In the genomic region with DNA sequence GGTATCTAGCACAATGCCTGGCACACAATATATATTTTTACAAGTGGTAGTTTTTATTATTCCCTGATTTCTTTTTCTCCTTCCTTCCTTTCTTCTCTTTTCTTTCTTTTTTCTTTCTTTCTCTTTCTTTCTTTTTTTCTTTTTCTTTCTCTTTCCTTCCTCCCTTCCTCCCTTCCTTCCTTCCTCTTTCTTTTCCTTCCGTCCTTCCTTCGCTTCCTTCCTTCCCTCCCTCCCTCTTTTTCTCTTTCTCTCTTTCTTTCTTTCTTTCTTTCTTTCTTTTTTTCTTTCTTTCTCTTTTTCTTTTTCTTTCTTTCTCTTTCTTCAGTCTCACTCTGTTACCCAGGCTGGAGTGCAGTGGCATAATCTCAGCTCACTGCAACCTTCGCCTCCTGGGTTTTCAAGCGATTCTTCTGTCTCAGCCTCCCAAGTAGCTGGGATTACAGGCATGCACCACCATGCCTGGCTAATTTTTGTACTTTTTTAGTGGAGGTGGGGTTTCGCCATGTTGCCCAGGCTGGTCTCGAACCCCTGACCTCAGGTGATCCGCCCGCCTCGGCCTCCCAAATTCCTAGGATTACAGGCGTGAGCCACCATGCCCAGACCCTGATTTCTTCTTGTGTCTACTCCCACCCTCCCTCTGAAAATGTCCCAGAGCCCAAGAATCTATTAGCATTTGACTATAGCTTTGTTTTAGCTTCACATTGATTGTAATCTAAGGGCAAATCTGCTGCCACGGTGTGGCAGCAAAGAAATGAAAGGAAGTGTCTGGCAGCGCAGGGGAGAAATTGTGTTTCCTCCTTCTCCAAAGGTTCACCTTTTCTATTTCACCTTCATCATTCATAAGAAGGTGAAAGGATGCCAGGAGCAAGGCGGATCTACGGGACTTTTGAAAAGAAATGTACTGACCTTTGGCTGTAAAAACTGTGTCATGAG, we compare ENCODE assay signal across 9 cellular contexts. TPM values are rescaled to one million over a fixed set of nuclear protein-coding genes. Genes with fewer than 3 reads are reported as not detected.
DNase-seq lines count a peak whose midpoint lies in the region; ATAC-seq and TF ChIP-seq lines count a peak whose summit lies in the region.
"Had no signal": no experiment of that assay in that cellular context is flagged by ENCODE, and none has a peak within 500 bp of the region (broad histone marks: within the 10 kb centered on the region; RNA-seq: fewer than 3 reads in every experiment).

No MANE protein-coding gene starts in this region.

- POLR2A ChIA-PET in Caco-2 (lab: Charles Lee): no interaction called here

- no peak overlapping the region for H3K4me3 Mint-ChIP-seq in Caco-2 (ENCODE audit: unreplicated experiment)

- H3K4me3 ChIP-seq in gastrocnemius medialis: peak overlapping the region in 1 of 4 donors; percentile 5
- H3K4me3 ChIP-seq in Caco-2 (ENCODE audit: low read depth, low read length): no peak overlapping the region

- H3K9me3 ChIP-seq in gastrocnemius medialis (no peaks in the 10 kb centered on the region), Caco-2 (no peaks in the 10 kb centered on the region)

- no peak for TF ChIP-seq POLR2A in gastrocnemius medialis (IDR thresholded peaks at IDR 0.05)

- peak; percentile 32 for DNase-seq in cerebellum (ENCODE audit: low spot score)
- no peak for DNase-seq in gastrocnemius medialis
- no peak for DNase-seq in NOMO-1 treated with dmso at 0.1 percent for 144 hours (lab: John Stamatoyannopoulos, UW; ENCODE audit: unreplicated experiment)
- no peak for DNase-seq in stimulated activated CD4-positive, alpha-beta T cell treated with anti-CD3 and anti-CD28 coated beads, Interleukin-1b, Interleukin-23, amount 100 ng/mL, for 48 hours
- no peak for DNase-seq in Caco-2
- DNase-seq: activated gamma-delta T cell had no signal

- H3K36me3 ChIP-seq in gastrocnemius medialis (no peaks in the 10 kb centered on the region), Caco-2 (ENCODE audit: control insufficient read depth, insufficient read depth, low read length) (no peaks in the 10 kb centered on the region)

- H3K4me1 Mint-ChIP-seq in Caco-2 (ENCODE audit: low read depth, unreplicated experiment): no peaks in the 10 kb centered on the region

- H3K27ac ChIP-seq in gastrocnemius medialis: peak overlapping the region; percentile 18 to 70 (median 36)

- H3K4me1 ChIP-seq in gastrocnemius medialis (peaks cover 7 to 23% of the 10 kb centered on the region in 2 donors), Caco-2 (peaks cover 7% of the 10 kb centered on the region; the same call in 1 of the 2 replicates)

- ATAC-seq in GM19035 (IDR thresholded peaks at IDR 0.05; ENCODE audit: unreplicated experiment): peak; percentile 29
- ATAC-seq in HG03095 (IDR thresholded peaks at IDR 0.05; ENCODE audit: unreplicated experiment): peak; percentile 21
- no peak for ATAC-seq in gastrocnemius medialis
- ATAC-seq in HG02973 (IDR thresholded peaks at IDR 0.05; ENCODE audit: unreplicated experiment): no peak

- H3K27me3 ChIP-seq in gastrocnemius medialis (no peaks in the 10 kb centered on the region), Caco-2 (replicated peaks; ENCODE audit: control insufficient read depth, insufficient read depth, low read length) (no peaks in the 10 kb centered on the region)

- TF ChIP-seq CTCF in gastrocnemius medialis (IDR thresholded peaks at IDR 0.05 in 4 of 5, conservative IDR thresholded peaks at IDR 0.05 in 1 of 5): no peak
- no peak for TF ChIP-seq CTCF in Caco-2 (IDR thresholded peaks at IDR 0.05; ENCODE audit: insufficient read depth in 1 of 2, low read depth in 1 of 2, low read length in 1 of 2, severe bottlenecking in 1 of 2, unreplicated experiment in 1 of 2)

- H3K9me3 Mint-ChIP-seq in Caco-2 (ENCODE audit: unreplicated experiment): no peaks in the 10 kb centered on the region

- in situ Hi-C loops in gastrocnemius medialis (cut with MboI; ENCODE audit: low sequenced_read_pairs in 4 of 4): no loop called here

- intact Hi-C loops in gastrocnemius medialis (cut with DNase I; ENCODE audit: low total_unique reads): no loop called here
- intact Hi-C loops in Caco-2 (cut with micrococcal nuclease; ENCODE audit: unreplicated experiment): no loop called here

- CTCF ChIA-PET in Caco-2 (lab: Charles Lee): no interaction called here

- no TSS peak for BruUV-seq in Caco-2 (replicated peaks; lab: Mats Ljungman, UMichigan)

- no peak overlapping the region for H3K27ac Mint-ChIP-seq in Caco-2 (ENCODE audit: unreplicated experiment)

- H3K36me3 Mint-ChIP-seq in Caco-2 (ENCODE audit: insufficient read depth, unreplicated experiment): no peaks in the 10 kb centered on the region

- no peaks in the 10 kb centered on the region for H3K27me3 Mint-ChIP-seq in Caco-2 (ENCODE audit: insufficient read depth, unreplicated experiment)

RNA-seq across cellular contexts. Expression of gene ABCB10, which starts 19.9 kb away (rescaled TPM):
- total RNA-seq in cerebellum (17.4 TPM), gastrocnemius medialis (10 to 100 TPM; 14.5 to 29.9 (median 19.3) TPM), Caco-2 (2022) (27.5 and 31.9 TPM in 2 replicates)

RNA-seq across cellular contexts. Expression of gene TAF5L, which starts 47.5 kb away (rescaled TPM):
- total RNA-seq in cerebellum (22.7 TPM), gastrocnemius medialis (10 to 100 TPM; 14.5 to 37.4 (median 24.3) TPM), Caco-2 (2022) (20.6 and 23.8 TPM in 2 replicates)

RNA-seq across cellular contexts. Expression of gene URB2, which starts 47.6 kb away (rescaled TPM):
- total RNA-seq in cerebellum (12.5 TPM), gastrocnemius medialis (10 to 100 TPM in 3 of 4 donors, 1 to 10 TPM in 1; 9.9 to 20.6 (median 13.4) TPM), Caco-2 (2022) (19.7 and 21.4 TPM in 2 replicates)

Comparison
In these comparisons a context has a peak if more than half of its experiments do, and no peak if none do; other contexts are left out.
1. ATAC-seq: peak in GM19035 (single experiment) and HG03095 (single experiment); none in gastrocnemius medialis (0 of 2) and HG02973 (single experiment).